Comparison of ENCODE assay signal across 1 cellular context in the genomic region with DNA sequence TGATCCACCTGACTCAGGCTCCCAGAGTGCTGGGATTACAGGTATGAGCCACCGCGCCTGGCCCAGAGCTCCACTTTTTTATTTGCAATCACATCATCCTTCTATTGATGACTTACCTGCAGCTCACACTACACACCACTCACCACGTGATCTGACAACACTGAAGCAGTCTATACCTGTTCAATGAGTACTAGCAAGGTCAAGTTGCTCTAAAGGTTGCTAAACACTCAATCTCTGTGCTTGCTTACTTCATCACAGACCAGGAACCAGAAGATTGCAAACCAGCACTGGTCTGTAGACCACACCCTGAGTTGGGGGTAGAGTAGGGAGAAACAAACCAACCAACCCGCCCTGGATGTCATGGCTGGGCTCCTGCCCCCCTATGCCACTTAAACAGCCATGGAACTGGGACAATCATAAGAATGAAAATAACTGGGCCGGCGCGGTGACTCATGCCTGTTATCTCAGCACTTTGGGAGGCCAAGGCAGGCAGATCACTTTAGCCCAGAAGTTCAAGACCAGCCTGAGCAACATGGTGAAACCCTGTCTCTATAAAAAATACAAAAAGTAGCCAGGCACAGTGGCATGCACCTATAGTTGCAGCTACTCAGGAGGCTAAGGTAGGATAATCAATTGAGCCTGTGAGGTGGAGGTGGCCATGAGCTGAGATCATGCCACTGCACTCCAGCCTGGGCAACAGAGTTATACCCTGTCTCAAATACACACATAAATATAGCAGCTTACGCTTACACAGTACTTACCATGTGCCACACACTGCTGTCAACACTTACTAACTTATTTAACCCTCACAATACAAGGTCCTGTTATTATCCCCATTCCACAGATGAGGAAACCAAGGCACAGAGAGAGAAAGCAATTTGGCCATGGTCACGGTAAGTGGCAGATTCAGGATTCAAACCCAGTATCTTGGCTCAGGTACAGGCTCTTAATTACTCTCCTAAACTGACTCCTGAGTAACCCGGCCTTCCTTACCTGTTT.
A peak's percentile ranks its signal among the peaks of the same experiment; 100 is the strongest.
TF ChIP-seq lines count a peak whose summit lies in the region.

No MANE protein-coding gene starts in this region.

TF ChIP-seq in HepG2, 621 proteins besides CTCF, POLR2A, EP300 and RAD21:
- TF ChIP-seq ZNF549 (CRISPR knock-in tag; IDR thresholded peaks at IDR 0.05) (no peak), FOXK1 (CRISPR knock-in tag; IDR thresholded peaks at IDR 0.05; ENCODE audit: borderline replicate concordance, low read depth) (no peak), ZNF629 (CRISPR knock-in tag; conservative IDR thresholded peaks at IDR 0.05) (0 out of 2 replicates have a peak, but pooled peaks have one; percentile 40), TBX2 (CRISPR knock-in tag; IDR thresholded peaks at IDR 0.05; ENCODE audit: borderline replicate concordance) (no peak)
